Comparison of ENCODE assay signal across 20 cellular contexts in the genomic region with DNA sequence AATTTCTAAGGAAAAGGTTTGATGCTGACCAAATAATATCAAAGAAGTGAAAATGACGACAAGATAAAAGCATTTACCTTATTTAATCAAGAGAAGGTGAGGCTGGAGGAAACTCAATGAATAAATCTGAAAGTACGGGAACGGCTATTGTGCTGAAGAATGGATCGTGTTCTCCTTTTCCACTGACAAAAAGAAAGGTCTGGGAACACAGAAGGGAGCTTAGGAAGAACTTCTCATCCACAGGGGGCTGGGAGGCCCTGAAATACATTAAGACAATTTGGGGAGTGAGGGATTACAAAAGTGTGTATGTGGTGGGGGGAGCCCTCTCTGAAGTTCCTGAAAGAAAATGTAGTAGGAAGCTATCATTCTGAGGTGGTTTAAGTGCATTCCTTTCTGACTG.
"Had no signal": no experiment of that assay in that cellular context is flagged by ENCODE, and none has a peak within 500 bp of the region (broad histone marks: within the 10 kb centered on the region; RNA-seq: fewer than 3 reads in every experiment).

No MANE protein-coding gene starts in this region.

- H3K27me3 Mint-ChIP-seq: activated CD4-positive, alpha-beta memory T cell treated with anti-CD3 and anti-CD28 coated beads for 36 hours; activated CD4-positive, alpha-beta T cell treated with anti-CD3 and anti-CD28 coated beads, Interleukin-2, amount 10 ng/mL, durations not matched to agents 7 days and 5 days had no signal

- H3K4me1 Mint-ChIP-seq: activated CD4-positive, alpha-beta T cell treated with anti-CD3 and anti-CD28 coated beads, Interleukin-2, amount 10 ng/mL, durations not matched to agents 7 days and 5 days; activated T-helper 17 cell treated with anti-CD3 and anti-CD28 coated beads, Interleukin-2, amount 50 U/mL, for 72 hours had no signal

- H3K9me3 Mint-ChIP-seq: activated CD4-positive, alpha-beta memory T cell treated with anti-CD3 and anti-CD28 coated beads for 36 hours; activated naive CD4-positive, alpha-beta T cell treated with anti-CD3 and anti-CD28 coated beads for 36 hours; activated T-cell treated with anti-CD3 and anti-CD28 coated beads, Interleukin-2, amount 50 U/mL, for 4 hours had no signal

- DNase-seq: activated CD4-positive, alpha-beta memory T cell treated with anti-CD3 and anti-CD28 coated beads for 36 hours; activated CD4-positive, alpha-beta T cell treated with anti-CD3 and anti-CD28 coated beads, Interleukin-2, amount 10 ng/mL, durations not matched to agents 7 days and 5 days; activated CD4-positive, CD25-positive, alpha-beta regulatory T cell; activated CD8-positive, alpha-beta memory T cell treated with anti-CD3 and anti-CD28 coated beads for 24 hours; activated gamma-delta T cell; activated naive CD4-positive, alpha-beta T cell treated with anti-CD3 and anti-CD28 coated beads for 36 hours; activated T-cell treated with anti-CD3 and anti-CD28 coated beads, Interleukin-2, amount 50 U/mL, for 4 hours; cerebellar nuclear complex; NCI-H1105; NCI-H1436; NCI-H1694 treated with DMSO at 0.1 percent for 48 hours; NCI-H2029 treated with DMSO at 0.1 percent for 48 hours; NCI-H345; NCI-H510A; NCI-H526 treated with DMSO at 0.1 percent for 48 hours; NCI-H82; RPMI8226 had no signal

- H3K36me3 Mint-ChIP-seq: activated CD4-positive, alpha-beta memory T cell treated with anti-CD3 and anti-CD28 coated beads for 36 hours; activated naive CD8-positive, alpha-beta T cell had no signal

- ATAC-seq: activated T-cell treated with anti-CD3 and anti-CD28 coated beads, Interleukin-2, amount 50 U/mL, for 4 hours; activated T-helper 17 cell treated with anti-CD3 and anti-CD28 coated beads, Interleukin-2, amount 50 U/mL, for 72 hours; Right ventricle myocardium inferior had no signal

- H3K4me3 Mint-ChIP-seq: activated CD4-positive, alpha-beta memory T cell treated with anti-CD3 and anti-CD28 coated beads for 36 hours; activated CD4-positive, alpha-beta T cell treated with anti-CD3 and anti-CD28 coated beads, Interleukin-2, amount 10 ng/mL, durations not matched to agents 7 days and 5 days; activated naive CD4-positive, alpha-beta T cell treated with anti-CD3 and anti-CD28 coated beads for 36 hours; activated naive CD8-positive, alpha-beta T cell; activated T-cell treated with anti-CD3 and anti-CD28 coated beads, Interleukin-2, amount 50 U/mL, for 4 hours; activated T-helper 17 cell treated with anti-CD3 and anti-CD28 coated beads, Interleukin-2, amount 50 U/mL, for 72 hours had no signal

- H3K27ac Mint-ChIP-seq: activated CD4-positive, alpha-beta memory T cell treated with anti-CD3 and anti-CD28 coated beads for 36 hours; activated CD4-positive, alpha-beta T cell treated with anti-CD3 and anti-CD28 coated beads, Interleukin-2, amount 10 ng/mL, durations not matched to agents 7 days and 5 days; activated naive CD4-positive, alpha-beta T cell treated with anti-CD3 and anti-CD28 coated beads for 36 hours; activated naive CD8-positive, alpha-beta T cell; activated T-helper 17 cell treated with anti-CD3 and anti-CD28 coated beads, Interleukin-2, amount 50 U/mL, for 72 hours had no signal
